ENCODE assay signal across 8 cellular contexts in genomic region chr5:151924564-151925395, GRCh38. TPM values are rescaled to one million over a fixed set of nuclear protein-coding genes. Genes with fewer than 3 reads are reported as not detected.
DNase-seq lines count a peak whose midpoint lies in the region; ATAC-seq and TF ChIP-seq lines count a peak whose summit lies in the region.

TSS of gene GLRA1 (minus strand) at chr5:151924851. CDS start at chr5:151924549, 302 bp downstream.

- H3K4me1 ChIP-seq in MM.1S (ENCODE audit: low read length): no peaks in the 10 kb centered on the region
- no peaks in the 10 kb centered on the region for H3K4me1 ChIP-seq in esophagus muscularis mucosa
- H3K4me1 ChIP-seq in aorta (ENCODE audit: control insufficient read depth in 1 of 2, insufficient read depth in 2 of 2, low read length in 2 of 2): no peaks in the 10 kb centered on the region
- H3K4me1 ChIP-seq in sigmoid colon: no peaks in the 10 kb centered on the region

- H3K27me3 Mint-ChIP-seq in activated CD8-positive, alpha-beta memory T cell treated with anti-CD3 and anti-CD28 coated beads, Interleukin-2, amount 10 ng/mL, durations not matched to agents 7 days and 5 days: peaks cover 14% of the 10 kb centered on the region
- peaks cover 30 to 60% (median 36%) of the 10 kb centered on the region in 5 donors for H3K27me3 Mint-ChIP-seq in naive thymus-derived CD8-positive, alpha-beta T cell

- H3K36me3 Mint-ChIP-seq in activated CD8-positive, alpha-beta memory T cell treated with anti-CD3 and anti-CD28 coated beads, Interleukin-2, amount 10 ng/mL, durations not matched to agents 7 days and 5 days: no peaks in the 10 kb centered on the region
- H3K36me3 Mint-ChIP-seq in naive thymus-derived CD8-positive, alpha-beta T cell: peaks cover 0 to 20% (median 4%) of the 10 kb centered on the region in 3 donors

- no peaks in the 10 kb centered on the region for H4K20me1 ChIP-seq in MM.1S (ENCODE audit: insufficient read depth, low read length)

- H3K36me3 ChIP-seq in MM.1S (replicated peaks; ENCODE audit: insufficient read depth, low read length) (no peaks in the 10 kb centered on the region), esophagus muscularis mucosa (no peaks in the 10 kb centered on the region), aorta (ENCODE audit: control insufficient read depth in 1 of 2, insufficient read depth in 2 of 2, low read length in 1 of 2) (no peaks in the 10 kb centered on the region), sigmoid colon (no peaks in the 10 kb centered on the region)

- no peaks in the 10 kb centered on the region for H3K79me2 ChIP-seq in MM.1S (ENCODE audit: low read length)

- peak; percentile 40 for DNase-seq in EL
- peak; percentile 16 for DNase-seq in MM.1S
- peak; percentile 65 for DNase-seq in activated CD8-positive, alpha-beta memory T cell treated with anti-CD3 and anti-CD28 coated beads, Interleukin-2, amount 10 ng/mL, durations not matched to agents 7 days and 5 days
- peak; percentile 53 for DNase-seq in esophagus muscularis mucosa (ENCODE audit: extremely low spot score)
- DNase-seq in naive thymus-derived CD8-positive, alpha-beta T cell: peak; percentile 19 to 70 (median 53)
- DNase-seq in aorta: peak; percentile 69 to 88
- DNase-seq in NCI-H128 (lab: John Stamatoyannopoulos, UW; ENCODE audit: unreplicated experiment): no peak
- no peak for DNase-seq in sigmoid colon

- no peak within 1 kb of the TSS for H3K27ac Mint-ChIP-seq in activated CD8-positive, alpha-beta memory T cell treated with anti-CD3 and anti-CD28 coated beads, Interleukin-2, amount 10 ng/mL, durations not matched to agents 7 days and 5 days
- H3K27ac Mint-ChIP-seq in naive thymus-derived CD8-positive, alpha-beta T cell: peak within 1 kb of the TSS in 1 of 10 donors; percentile 83

- POLR2A ChIA-PET in naive thymus-derived CD8-positive, alpha-beta T cell (lab: Charles Lee): no interaction called here

- no peak for TF ChIP-seq CTCF in MM.1S (IDR thresholded peaks at IDR 0.05; ENCODE audit: low read length)
- no peak for TF ChIP-seq CTCF in esophagus muscularis mucosa (IDR thresholded peaks at IDR 0.05)
- TF ChIP-seq CTCF in sigmoid colon (IDR thresholded peaks at IDR 0.05): no peak

- TF ChIP-seq EP300 in esophagus muscularis mucosa (IDR thresholded peaks at IDR 0.05): no peak
- TF ChIP-seq EP300 in sigmoid colon (IDR thresholded peaks at IDR 0.05): no peak

- H3K9ac ChIP-seq in MM.1S (ENCODE audit: low read length): no peak within 1 kb of the TSS

- H3K27ac ChIP-seq in MM.1S (ENCODE audit: low read length) (no peak within 1 kb of the TSS), esophagus muscularis mucosa (replicated peaks in 1 of 4) (no peak within 1 kb of the TSS), aorta (ENCODE audit: low read depth in 1 of 2, low read length in 2 of 2) (no peak within 1 kb of the TSS), sigmoid colon (no peak within 1 kb of the TSS)

- no peaks in the 10 kb centered on the region for H3K4me1 Mint-ChIP-seq in activated CD8-positive, alpha-beta memory T cell treated with anti-CD3 and anti-CD28 coated beads, Interleukin-2, amount 10 ng/mL, durations not matched to agents 7 days and 5 days
- H3K4me1 Mint-ChIP-seq in naive thymus-derived CD8-positive, alpha-beta T cell: peaks cover 0 to 3% (median 0%) of the 10 kb centered on the region in 4 donors

- 5% methylated on average over 48 of the region's 48 CpGs for WGBS in esophagus muscularis mucosa
- WGBS in aorta, 2 donors: 3 to 5% methylated on average over 48 of the region's 48 CpGs
- 10 to 21% methylated on average over 48 of the region's 48 CpGs for whole genome bisulfite sequencing in sigmoid colon, 2 donors

- no peak within 1 kb of the TSS for H2AFZ ChIP-seq in MM.1S (ENCODE audit: low read length)

- peak; percentile 33 for ATAC-seq in activated CD8-positive, alpha-beta memory T cell treated with anti-CD3 and anti-CD28 coated beads, Interleukin-2, amount 10 ng/mL, durations not matched to agents 7 days and 5 days
- ATAC-seq in naive thymus-derived CD8-positive, alpha-beta T cell: peak; percentile 49 to 50
- peak; percentile 78 for ATAC-seq in aorta (ENCODE audit: low FRiP score)

- no peaks in the 10 kb centered on the region for H3K27me3 ChIP-seq in MM.1S (replicated peaks; ENCODE audit: insufficient read depth, low read length)
- H3K27me3 ChIP-seq in esophagus muscularis mucosa: peaks cover 0 to 37% (median 4%) of the 10 kb centered on the region in 4 donors
- H3K27me3 ChIP-seq in aorta (ENCODE audit: control insufficient read depth in 1 of 2, insufficient read depth in 2 of 2, low read length in 1 of 2): peaks cover 0 to 2% of the 10 kb centered on the region in 2 donors
- H3K27me3 ChIP-seq in sigmoid colon: peaks cover 0 to 22% (median 7%) of the 10 kb centered on the region in 3 donors

- TF ChIP-seq POLR2A in esophagus muscularis mucosa (IDR thresholded peaks at IDR 0.05; ENCODE audit: low read depth) (no peak), sigmoid colon (IDR thresholded peaks at IDR 0.05) (no peak)

- no peak within 1 kb of the TSS for H3K4me2 ChIP-seq in MM.1S (ENCODE audit: low read depth, low read length)

- H3K9me2 ChIP-seq in MM.1S (replicated peaks; ENCODE audit: insufficient read depth, low read length): no peaks in the 10 kb centered on the region

- H3K4me3 ChIP-seq in MM.1S (ENCODE audit: low read length): no peak within 1 kb of the TSS
- H3K4me3 ChIP-seq in esophagus muscularis mucosa: no peak within 1 kb of the TSS
- H3K4me3 ChIP-seq in aorta (ENCODE audit: low read length in 2 of 2): no peak within 1 kb of the TSS
- H3K4me3 ChIP-seq in sigmoid colon: no peak within 1 kb of the TSS

- no peak within 1 kb of the TSS for H3K4me3 Mint-ChIP-seq in activated CD8-positive, alpha-beta memory T cell treated with anti-CD3 and anti-CD28 coated beads, Interleukin-2, amount 10 ng/mL, durations not matched to agents 7 days and 5 days
- H3K4me3 Mint-ChIP-seq in naive thymus-derived CD8-positive, alpha-beta T cell: peak within 1 kb of the TSS in 1 of 10 donors; percentile 21

- CTCF ChIA-PET in activated CD8-positive, alpha-beta memory T cell treated with anti-CD3 and anti-CD28 coated beads, Interleukin-2, amount 10 ng/mL, durations not matched to agents 7 days and 5 days (lab: Charles Lee): interaction anchor here (0.6 kb wide), 1 partner anchor 1866 kb away, joined by 3 read pairs; no protein-coding TSS in a partner anchor

- H3K9me3 ChIP-seq in MM.1S (replicated peaks; ENCODE audit: insufficient read depth, low read length) (no peaks in the 10 kb centered on the region), esophagus muscularis mucosa (no peaks in the 10 kb centered on the region), aorta (ENCODE audit: control insufficient read depth, low read length) (peaks cover 1% of the 10 kb centered on the region), sigmoid colon (peaks cover 0 to 3% (median 0%) of the 10 kb centered on the region in 4 donors)

- no peaks in the 10 kb centered on the region for H3F3A ChIP-seq in MM.1S (ENCODE audit: insufficient read depth, low read length)

- intact Hi-C loops in esophagus muscularis mucosa (cut with DNase I): no loop called here
- intact Hi-C loops in aorta (cut with DNase I): no loop called here
- intact Hi-C loops in sigmoid colon (cut with DNase I): no loop called here

- no peaks in the 10 kb centered on the region for H3K9me3 Mint-ChIP-seq in activated CD8-positive, alpha-beta memory T cell treated with anti-CD3 and anti-CD28 coated beads, Interleukin-2, amount 10 ng/mL, durations not matched to agents 7 days and 5 days (ENCODE audit: low read depth)
- H3K9me3 Mint-ChIP-seq in naive thymus-derived CD8-positive, alpha-beta T cell: peaks cover 0 to 25% (median 13%) of the 10 kb centered on the region in 9 donors

RNA-seq across cellular contexts. Expression of gene GLRA1, which starts in this region (rescaled TPM):
- not detected for total RNA-seq in activated CD8-positive, alpha-beta memory T cell treated with anti-CD3 and anti-CD28 coated beads, Interleukin-2, amount 10 ng/mL, durations not matched to agents 7 days and 5 days
- total RNA-seq in esophagus muscularis mucosa: not detected
- total RNA-seq in naive thymus-derived CD8-positive, alpha-beta T cell: not detected
- not detected for polyA plus RNA-seq in naive thymus-derived CD8-positive, alpha-beta T cell
- not detected for total RNA-seq in aorta
- polyA plus RNA-seq in aorta: not detected
- not detected for total RNA-seq in sigmoid colon
- polyA plus RNA-seq in sigmoid colon: not detected

Comparison
In these comparisons a context has a peak if more than half of its experiments do, and no peak if none do; other contexts are left out.
1. Peak in DNase-seq and ATAC-seq in activated CD8-positive, alpha-beta memory T cell treated with anti-CD3 and anti-CD28 coated beads, Interleukin-2, amount 10 ng/mL, durations not matched to agents 7 days and 5 days; RNA of the gene not detected or under 1 TPM.
2. Peak in DNase-seq in esophagus muscularis mucosa; RNA of the gene not detected or under 1 TPM.
3. Peak in DNase-seq and ATAC-seq in naive thymus-derived CD8-positive, alpha-beta T cell; RNA of the gene not detected or under 1 TPM.
4. Peak in DNase-seq and ATAC-seq in aorta; RNA of the gene not detected or under 1 TPM.
5. DNase-seq: peak in EL (single experiment) and MM.1S (single experiment); none in NCI-H128 (single experiment) and sigmoid colon (single experiment).
6. Peak in every context shown above with its lines, with median percentiles within 50 percentile points of each other: ATAC-seq.